Comparison of ENCODE assay signal across 11 cellular contexts in the genomic region with DNA sequence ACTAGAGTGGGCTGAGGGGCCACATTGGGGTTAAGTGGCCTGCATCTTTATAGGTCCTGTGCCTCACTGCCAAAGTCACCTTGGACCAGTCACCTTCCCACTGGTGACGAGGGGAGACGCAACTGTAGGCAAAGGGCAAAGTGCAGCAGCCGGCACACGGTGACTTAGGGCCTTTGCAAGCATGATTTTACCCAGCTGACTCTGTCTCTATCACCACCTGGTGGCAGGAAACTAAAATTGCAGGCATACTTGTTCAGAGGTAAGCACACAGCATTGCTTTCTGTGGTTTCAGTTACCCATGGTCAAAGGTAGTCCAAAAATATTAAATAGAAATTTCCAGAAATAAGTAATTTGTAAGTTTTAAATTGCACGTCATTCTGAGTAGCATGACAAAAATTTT.
A peak's percentile ranks its signal among the peaks of the same experiment; 100 is the strongest.
DNase-seq lines count a peak whose midpoint lies in the region; ATAC-seq and TF ChIP-seq lines count a peak whose summit lies in the region.
"Had no signal": no experiment of that assay in that cellular context is flagged by ENCODE, and none has a peak within 500 bp of the region (broad histone marks: within the 10 kb centered on the region; RNA-seq: fewer than 3 reads in every experiment).

No MANE protein-coding gene starts in this region.

- H4K20me1 ChIP-seq in SK-N-SH (ENCODE audit: insufficient read depth) = no peaks in the 10 kb centered on the region

- peaks cover 0 to 21% of the 10 kb centered on the region in 2 experiments; a peak in 1 of 4 replicates for H3K4me1 ChIP-seq in SK-N-SH (ENCODE audit: control insufficient read depth in 1 of 2, insufficient read depth in 2 of 2, low read depth in 1 of 2, low read length in 1 of 2)
- H3K4me1 ChIP-seq: gastroesophageal sphincter had no signal

- H3K27me3 Mint-ChIP-seq in brain (no peaks in the 10 kb centered on the region), neural crest cell (ENCODE audit: low read depth) (no peaks in the 10 kb centered on the region)
- H3K27me3 Mint-ChIP-seq: CD4-positive, CD25-positive, alpha-beta regulatory T cell; naive B cell had no signal

- CTCF ChIA-PET in SK-N-SH (lab: Yijun Ruan, JAX) = no interaction called here

- H2AFZ ChIP-seq in SK-N-SH (ENCODE audit: low read depth) = no peak overlapping the region

- no peak overlapping the region for H3K27ac ChIP-seq in SK-N-SH (ENCODE audit: low read depth in 2 of 2, low read length in 1 of 2)
- H3K27ac ChIP-seq: gastroesophageal sphincter had no signal

- no peaks in the 10 kb centered on the region for H3K79me2 ChIP-seq in SK-N-SH (ENCODE audit: insufficient read depth)

- H3K4me3 Mint-ChIP-seq in brain = no peak overlapping the region
- H3K4me3 Mint-ChIP-seq in neural crest cell = no peak overlapping the region
- H3K4me3 Mint-ChIP-seq: CD4-positive, CD25-positive, alpha-beta regulatory T cell; naive B cell had no signal

- H3K4me2 ChIP-seq in SK-N-SH = no peak overlapping the region

- no peaks in the 10 kb centered on the region for H3K9me2 ChIP-seq in SK-N-SH

- H3F3A ChIP-seq in SK-N-SH (replicated peaks; ENCODE audit: insufficient read depth) = no peaks in the 10 kb centered on the region

- H3K36me3 Mint-ChIP-seq in brain (peaks cover 25% of the 10 kb centered on the region), neural crest cell (ENCODE audit: low read depth) (peaks cover 21% of the 10 kb centered on the region)
- H3K36me3 Mint-ChIP-seq: CD4-positive, CD25-positive, alpha-beta regulatory T cell had no signal

- WGBS in SK-N-SH (ENCODE audit: low lambda C conversion rate) = 27% methylated on average over 2 of the region's 5 CpGs

- H3K4me3 ChIP-seq in SK-N-SH (ENCODE audit: low read depth in 2 of 2, low read length in 1 of 2) = no peak overlapping the region
- H3K4me3 ChIP-seq: gastroesophageal sphincter had no signal

- TF ChIP-seq EP300 in SK-N-SH (IDR thresholded peaks at IDR 0.05; ENCODE audit: borderline replicate concordance in 1 of 2, low read depth in 1 of 2, low read length in 1 of 2) = no peak

- no peaks in the 10 kb centered on the region for H3K9me3 ChIP-seq in SK-N-SH

- TF ChIP-seq RAD21 in SK-N-SH (IDR thresholded peaks at IDR 0.05; ENCODE audit: low read length) = no peak

- no peak for DNase-seq in SK-N-SH
- DNase-seq in neural crest cell (ENCODE audit: low read depth, low spot score) = no peak
- DNase-seq in cerebellar cortex (ENCODE audit: low spot score) = no peak
- DNase-seq in SW 1271 (lab: John Stamatoyannopoulos, UW) = no peak
- DNase-seq: naive B cell had no signal

- peaks cover 2 to 13% (median 7%) of the 10 kb centered on the region in 5 experiments for H3K9me3 Mint-ChIP-seq in brain
- H3K9me3 Mint-ChIP-seq in neural crest cell = peaks cover 6% of the 10 kb centered on the region

- H3K36me3 ChIP-seq in SK-N-SH (replicated peaks in 1 of 2; ENCODE audit: control insufficient read depth in 1 of 2, insufficient read depth in 2 of 2, low read length in 1 of 2) = no peaks in the 10 kb centered on the region
- H3K36me3 ChIP-seq: gastroesophageal sphincter had no signal

- peaks cover 38% of the 10 kb centered on the region for H3K4me1 Mint-ChIP-seq in brain
- H3K4me1 Mint-ChIP-seq in neural crest cell = no peaks in the 10 kb centered on the region
- H3K4me1 Mint-ChIP-seq: CD4-positive, CD25-positive, alpha-beta regulatory T cell; naive B cell had no signal

- ATAC-seq in SK-N-SH treated with all-trans-retinoic acid at 6 μM for 48 hours = no peak
- no peak for ATAC-seq in GM21619 (IDR thresholded peaks at IDR 0.05; ENCODE audit: unreplicated experiment)
- ATAC-seq: gastroesophageal sphincter had no signal

- H3K27ac Mint-ChIP-seq in brain (no peak overlapping the region), neural crest cell (ENCODE audit: unreplicated experiment) (no peak overlapping the region)
- H3K27ac Mint-ChIP-seq: CD4-positive, CD25-positive, alpha-beta regulatory T cell; naive B cell had no signal

- TF ChIP-seq CTCF in SK-N-SH (IDR thresholded peaks at IDR 0.05) = peak; percentile 39; the same call in 1 of the 2 replicates
- TF ChIP-seq CTCF in LNCAP (IDR thresholded peaks at IDR 0.05) = peak; percentile 76
- peak; percentile 33 to 64 for TF ChIP-seq CTCF in brain (conservative IDR thresholded peaks at IDR 0.05)
- TF ChIP-seq CTCF in neural crest cell (conservative IDR thresholded peaks at IDR 0.05) = peak; percentile 68

- no peak overlapping the region for H3K9ac ChIP-seq in SK-N-SH

- POLR2A ChIA-PET in SK-N-SH (lab: Yijun Ruan, JAX) = no interaction called here

- no peaks in the 10 kb centered on the region for H3K27me3 ChIP-seq in SK-N-SH (ENCODE audit: insufficient read depth)

TF ChIP-seq in SK-N-SH, 30 proteins besides CTCF, POLR2A, EP300 and RAD21 (continues in another document):
- TF ChIP-seq ELF1 (IDR thresholded peaks at IDR 0.05) (no peak), GATA2 (CRISPR knock-in tag; IDR thresholded peaks at IDR 0.05) (no peak), POLR2AphosphoS5 (IDR thresholded peaks at IDR 0.05; ENCODE audit: low read depth, low read length) (no peak), TEAD4 (IDR thresholded peaks at IDR 0.05; ENCODE audit: borderline replicate concordance, insufficient read depth) (no peak), NRF1 (IDR thresholded peaks at IDR 0.05; ENCODE audit: low read depth, low read length) (no peak)
- TF ChIP-seq, protein P1, sequence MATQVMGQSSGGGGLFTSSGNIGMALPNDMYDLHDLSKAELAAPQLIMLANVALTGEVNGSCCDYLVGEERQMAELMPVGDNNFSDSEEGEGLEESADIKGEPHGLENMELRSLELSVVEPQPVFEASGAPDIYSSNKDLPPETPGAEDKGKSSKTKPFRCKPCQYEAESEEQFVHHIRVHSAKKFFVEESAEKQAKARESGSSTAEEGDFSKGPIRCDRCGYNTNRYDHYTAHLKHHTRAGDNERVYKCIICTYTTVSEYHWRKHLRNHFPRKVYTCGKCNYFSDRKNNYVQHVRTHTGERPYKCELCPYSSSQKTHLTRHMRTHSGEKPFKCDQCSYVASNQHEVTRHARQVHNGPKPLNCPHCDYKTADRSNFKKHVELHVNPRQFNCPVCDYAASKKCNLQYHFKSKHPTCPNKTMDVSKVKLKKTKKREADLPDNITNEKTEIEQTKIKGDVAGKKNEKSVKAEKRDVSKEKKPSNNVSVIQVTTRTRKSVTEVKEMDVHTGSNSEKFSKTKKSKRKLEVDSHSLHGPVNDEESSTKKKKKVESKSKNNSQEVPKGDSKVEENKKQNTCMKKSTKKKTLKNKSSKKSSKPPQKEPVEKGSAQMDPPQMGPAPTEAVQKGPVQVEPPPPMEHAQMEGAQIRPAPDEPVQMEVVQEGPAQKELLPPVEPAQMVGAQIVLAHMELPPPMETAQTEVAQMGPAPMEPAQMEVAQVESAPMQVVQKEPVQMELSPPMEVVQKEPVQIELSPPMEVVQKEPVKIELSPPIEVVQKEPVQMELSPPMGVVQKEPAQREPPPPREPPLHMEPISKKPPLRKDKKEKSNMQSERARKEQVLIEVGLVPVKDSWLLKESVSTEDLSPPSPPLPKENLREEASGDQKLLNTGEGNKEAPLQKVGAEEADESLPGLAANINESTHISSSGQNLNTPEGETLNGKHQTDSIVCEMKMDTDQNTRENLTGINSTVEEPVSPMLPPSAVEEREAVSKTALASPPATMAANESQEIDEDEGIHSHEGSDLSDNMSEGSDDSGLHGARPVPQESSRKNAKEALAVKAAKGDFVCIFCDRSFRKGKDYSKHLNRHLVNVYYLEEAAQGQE (IDR thresholded peaks at IDR 0.05; ENCODE audit: low read depth, low read length) = no peak

TF ChIP-seq in SK-N-SH treated with all-trans-retinoic acid at 6 μM for 48 hours, 23 proteins besides CTCF, POLR2A, EP300 and RAD21 (continues in another document):
- TF ChIP-seq, protein P2, sequence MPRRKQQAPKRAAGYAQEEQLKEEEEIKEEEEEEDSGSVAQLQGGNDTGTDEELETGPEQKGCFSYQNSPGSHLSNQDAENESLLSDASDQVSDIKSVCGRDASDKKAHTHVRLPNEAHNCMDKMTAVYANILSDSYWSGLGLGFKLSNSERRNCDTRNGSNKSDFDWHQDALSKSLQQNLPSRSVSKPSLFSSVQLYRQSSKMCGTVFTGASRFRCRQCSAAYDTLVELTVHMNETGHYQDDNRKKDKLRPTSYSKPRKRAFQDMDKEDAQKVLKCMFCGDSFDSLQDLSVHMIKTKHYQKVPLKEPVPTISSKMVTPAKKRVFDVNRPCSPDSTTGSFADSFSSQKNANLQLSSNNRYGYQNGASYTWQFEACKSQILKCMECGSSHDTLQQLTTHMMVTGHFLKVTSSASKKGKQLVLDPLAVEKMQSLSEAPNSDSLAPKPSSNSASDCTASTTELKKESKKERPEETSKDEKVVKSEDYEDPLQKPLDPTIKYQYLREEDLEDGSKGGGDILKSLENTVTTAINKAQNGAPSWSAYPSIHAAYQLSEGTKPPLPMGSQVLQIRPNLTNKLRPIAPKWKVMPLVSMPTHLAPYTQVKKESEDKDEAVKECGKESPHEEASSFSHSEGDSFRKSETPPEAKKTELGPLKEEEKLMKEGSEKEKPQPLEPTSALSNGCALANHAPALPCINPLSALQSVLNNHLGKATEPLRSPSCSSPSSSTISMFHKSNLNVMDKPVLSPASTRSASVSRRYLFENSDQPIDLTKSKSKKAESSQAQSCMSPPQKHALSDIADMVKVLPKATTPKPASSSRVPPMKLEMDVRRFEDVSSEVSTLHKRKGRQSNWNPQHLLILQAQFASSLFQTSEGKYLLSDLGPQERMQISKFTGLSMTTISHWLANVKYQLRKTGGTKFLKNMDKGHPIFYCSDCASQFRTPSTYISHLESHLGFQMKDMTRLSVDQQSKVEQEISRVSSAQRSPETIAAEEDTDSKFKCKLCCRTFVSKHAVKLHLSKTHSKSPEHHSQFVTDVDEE (CRISPR knock-in tag; IDR thresholded peaks at IDR 0.05) = no peak
- TF ChIP-seq ISL1 (CRISPR knock-in tag; IDR thresholded peaks at IDR 0.05) (no peak), ZC3H10 (CRISPR knock-in tag; IDR thresholded peaks at IDR 0.05) (no peak), ZNF565 (CRISPR knock-in tag; conservative IDR thresholded peaks at IDR 0.05; ENCODE audit: low read depth) (no peak), RARB (CRISPR knock-in tag; IDR thresholded peaks at IDR 0.05) (no peak)
- TF ChIP-seq, protein P3, sequence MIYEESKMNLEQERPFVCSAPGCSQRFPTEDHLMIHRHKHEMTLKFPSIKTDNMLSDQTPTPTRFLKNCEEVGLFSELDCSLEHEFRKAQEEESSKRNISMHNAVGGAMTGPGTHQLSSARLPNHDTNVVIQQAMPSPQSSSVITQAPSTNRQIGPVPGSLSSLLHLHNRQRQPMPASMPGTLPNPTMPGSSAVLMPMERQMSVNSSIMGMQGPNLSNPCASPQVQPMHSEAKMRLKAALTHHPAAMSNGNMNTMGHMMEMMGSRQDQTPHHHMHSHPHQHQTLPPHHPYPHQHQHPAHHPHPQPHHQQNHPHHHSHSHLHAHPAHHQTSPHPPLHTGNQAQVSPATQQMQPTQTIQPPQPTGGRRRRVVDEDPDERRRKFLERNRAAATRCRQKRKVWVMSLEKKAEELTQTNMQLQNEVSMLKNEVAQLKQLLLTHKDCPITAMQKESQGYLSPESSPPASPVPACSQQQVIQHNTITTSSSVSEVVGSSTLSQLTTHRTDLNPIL (CRISPR knock-in tag; IDR thresholded peaks at IDR 0.05; ENCODE audit: low read depth) = no peak
